3 cellular contexts compared by ENCODE assay signal in genomic region chr7:137787577-137787976, GRCh38. TPM values are rescaled to one million over a fixed set of nuclear protein-coding genes. Genes with fewer than 3 reads are reported as not detected.
"Had no signal": no experiment of that assay in that cellular context is flagged by ENCODE, and none has a peak within 500 bp of the region (broad histone marks: within the 10 kb centered on the region; RNA-seq: fewer than 3 reads in every experiment).

No MANE protein-coding gene starts in this region.

RNA-seq across cellular contexts. Expression of gene DGKI, which starts 59.2 kb away (rescaled TPM):
- total RNA-seq: PC-3, SJCRH30, T-cell had no signal
